1 cellular context compared by ENCODE assay signal in the genomic region with DNA sequence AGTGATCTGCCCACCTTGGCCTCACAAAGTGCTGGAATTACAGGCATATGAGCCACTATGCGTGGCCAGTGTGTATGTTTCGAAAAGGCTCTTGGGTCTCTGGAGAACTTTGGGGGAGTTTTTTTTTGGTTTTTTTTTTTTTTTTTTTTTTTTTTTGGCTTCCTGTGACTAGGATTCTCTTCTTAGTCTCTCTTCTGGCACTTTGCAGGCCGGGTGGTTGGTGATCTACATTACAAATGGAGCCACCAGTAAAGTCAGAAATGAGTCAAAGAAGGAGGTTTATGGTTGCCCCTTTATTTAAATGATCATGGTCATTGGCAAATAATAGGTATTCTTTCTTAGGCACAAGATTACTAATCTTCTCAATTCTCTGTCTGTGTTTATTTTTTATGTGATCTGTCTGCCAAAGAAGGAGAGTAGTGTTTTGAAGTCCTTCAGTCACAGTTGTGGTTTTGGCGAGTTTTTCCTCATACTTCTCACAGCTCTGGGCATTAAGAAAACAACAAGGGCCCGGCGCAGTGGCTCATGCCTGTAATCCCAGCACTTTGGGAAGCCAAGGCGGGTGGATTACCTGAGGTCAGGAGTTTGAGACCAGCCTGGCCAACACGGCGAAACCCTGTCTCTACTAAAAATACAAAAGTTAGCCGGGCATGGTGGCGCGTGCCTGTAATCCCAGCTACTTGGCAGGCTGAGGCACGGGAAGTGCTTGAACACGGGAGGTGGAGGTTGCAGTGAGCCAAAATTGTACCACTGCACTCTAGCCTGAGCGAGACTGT.
TF ChIP-seq lines count a peak whose summit lies in the region.

No MANE protein-coding gene starts in this region.

TF ChIP-seq in GM23338, 12 proteins besides CTCF, POLR2A, EP300 and RAD21 (continued from another document):
- no peak for TF ChIP-seq JUNB (IDR thresholded peaks at IDR 0.05; ENCODE audit: unreplicated experiment)
- TF ChIP-seq STAT1 (IDR thresholded peaks at IDR 0.05; ENCODE audit: unreplicated experiment) = no peak
- TF ChIP-seq EZH2 (IDR thresholded peaks at IDR 0.05; ENCODE audit: low read depth, unreplicated experiment) = no peak
- TF ChIP-seq, protein P1, sequence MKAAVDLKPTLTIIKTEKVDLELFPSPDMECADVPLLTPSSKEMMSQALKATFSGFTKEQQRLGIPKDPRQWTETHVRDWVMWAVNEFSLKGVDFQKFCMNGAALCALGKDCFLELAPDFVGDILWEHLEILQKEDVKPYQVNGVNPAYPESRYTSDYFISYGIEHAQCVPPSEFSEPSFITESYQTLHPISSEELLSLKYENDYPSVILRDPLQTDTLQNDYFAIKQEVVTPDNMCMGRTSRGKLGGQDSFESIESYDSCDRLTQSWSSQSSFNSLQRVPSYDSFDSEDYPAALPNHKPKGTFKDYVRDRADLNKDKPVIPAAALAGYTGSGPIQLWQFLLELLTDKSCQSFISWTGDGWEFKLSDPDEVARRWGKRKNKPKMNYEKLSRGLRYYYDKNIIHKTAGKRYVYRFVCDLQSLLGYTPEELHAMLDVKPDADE (IDR thresholded peaks at IDR 0.05) = no peak
- no peak for TF ChIP-seq ZNF331 (CRISPR knock-in tag; IDR thresholded peaks at IDR 0.05; ENCODE audit: low read depth)
- TF ChIP-seq NANOG (IDR thresholded peaks at IDR 0.05; ENCODE audit: borderline replicate concordance) = no peak
- TF ChIP-seq POLR2AphosphoS5 (IDR thresholded peaks at IDR 0.05; ENCODE audit: low read depth) = no peak
- TF ChIP-seq, protein P2, sequence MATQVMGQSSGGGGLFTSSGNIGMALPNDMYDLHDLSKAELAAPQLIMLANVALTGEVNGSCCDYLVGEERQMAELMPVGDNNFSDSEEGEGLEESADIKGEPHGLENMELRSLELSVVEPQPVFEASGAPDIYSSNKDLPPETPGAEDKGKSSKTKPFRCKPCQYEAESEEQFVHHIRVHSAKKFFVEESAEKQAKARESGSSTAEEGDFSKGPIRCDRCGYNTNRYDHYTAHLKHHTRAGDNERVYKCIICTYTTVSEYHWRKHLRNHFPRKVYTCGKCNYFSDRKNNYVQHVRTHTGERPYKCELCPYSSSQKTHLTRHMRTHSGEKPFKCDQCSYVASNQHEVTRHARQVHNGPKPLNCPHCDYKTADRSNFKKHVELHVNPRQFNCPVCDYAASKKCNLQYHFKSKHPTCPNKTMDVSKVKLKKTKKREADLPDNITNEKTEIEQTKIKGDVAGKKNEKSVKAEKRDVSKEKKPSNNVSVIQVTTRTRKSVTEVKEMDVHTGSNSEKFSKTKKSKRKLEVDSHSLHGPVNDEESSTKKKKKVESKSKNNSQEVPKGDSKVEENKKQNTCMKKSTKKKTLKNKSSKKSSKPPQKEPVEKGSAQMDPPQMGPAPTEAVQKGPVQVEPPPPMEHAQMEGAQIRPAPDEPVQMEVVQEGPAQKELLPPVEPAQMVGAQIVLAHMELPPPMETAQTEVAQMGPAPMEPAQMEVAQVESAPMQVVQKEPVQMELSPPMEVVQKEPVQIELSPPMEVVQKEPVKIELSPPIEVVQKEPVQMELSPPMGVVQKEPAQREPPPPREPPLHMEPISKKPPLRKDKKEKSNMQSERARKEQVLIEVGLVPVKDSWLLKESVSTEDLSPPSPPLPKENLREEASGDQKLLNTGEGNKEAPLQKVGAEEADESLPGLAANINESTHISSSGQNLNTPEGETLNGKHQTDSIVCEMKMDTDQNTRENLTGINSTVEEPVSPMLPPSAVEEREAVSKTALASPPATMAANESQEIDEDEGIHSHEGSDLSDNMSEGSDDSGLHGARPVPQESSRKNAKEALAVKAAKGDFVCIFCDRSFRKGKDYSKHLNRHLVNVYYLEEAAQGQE (IDR thresholded peaks at IDR 0.05; ENCODE audit: unreplicated experiment) = no peak
